ENCODE assay signal across 8 cellular contexts in the genomic region with DNA sequence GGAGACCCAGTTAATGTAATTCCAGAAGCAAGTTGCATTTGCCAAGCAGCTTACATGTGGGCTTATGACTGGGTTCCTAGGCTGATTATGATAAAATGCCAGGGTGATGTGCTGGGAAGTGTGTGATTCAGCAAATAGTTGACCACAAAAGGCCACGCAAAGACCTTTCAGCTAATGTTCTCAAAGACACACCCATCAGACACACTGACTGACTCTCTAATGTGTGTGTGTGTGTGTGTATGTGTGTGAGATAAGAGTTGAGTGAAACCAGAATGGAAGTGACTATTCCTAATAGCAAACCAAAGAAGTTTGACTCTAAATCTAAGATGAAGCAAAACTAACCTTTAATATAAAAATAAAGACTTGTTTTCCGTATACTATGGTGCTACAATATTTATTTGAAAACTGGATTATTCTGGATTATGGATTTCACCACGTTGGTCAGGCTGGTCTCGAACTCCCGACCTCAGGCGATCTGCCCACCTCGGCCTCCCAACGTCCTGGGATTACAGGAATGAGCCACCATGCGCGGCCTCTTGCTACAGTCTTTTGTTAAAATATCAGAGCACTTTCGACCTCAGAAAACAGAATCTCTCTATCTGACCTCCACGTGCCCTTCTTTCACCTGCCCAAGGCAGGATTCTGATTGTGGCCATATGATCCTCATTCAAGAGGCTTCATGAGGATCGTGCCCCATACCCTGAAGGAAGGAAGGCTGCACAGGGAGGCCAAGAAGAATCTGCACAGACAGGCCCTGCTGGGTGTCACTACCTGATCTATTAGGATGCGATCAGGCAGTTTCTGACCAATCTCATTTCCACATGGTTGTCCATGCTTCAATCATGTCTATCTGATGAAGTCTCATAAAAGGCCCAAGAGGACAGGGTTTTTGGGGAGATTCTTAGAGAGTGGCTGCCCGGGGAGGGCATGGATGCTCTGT.
DNase-seq lines count a peak whose midpoint lies in the region; ATAC-seq and TF ChIP-seq lines count a peak whose summit lies in the region.

No MANE protein-coding gene starts in this region.

- H3K36me3 Mint-ChIP-seq in CD4-positive, CD25-positive, alpha-beta regulatory T cell, result peaks cover 27% of the 10 kb centered on the region
- peaks cover 17% of the 10 kb centered on the region for H3K36me3 Mint-ChIP-seq in mesothelial cell of epicardium

- ATAC-seq in CD4-positive, CD25-positive, alpha-beta regulatory T cell (ENCODE audit: low read depth in 2 of 2), result no peak
- ATAC-seq in GM21786 (IDR thresholded peaks at IDR 0.05; ENCODE audit: unreplicated experiment), result no peak

- H3K27ac ChIP-seq in CD4-positive, CD25-positive, alpha-beta regulatory T cell (ENCODE audit: insufficient read depth, low read length, poor library complexity, severe bottlenecking), result no peak overlapping the region

- in situ Hi-C loops in astrocyte of the spinal cord (cut with HindIII; ENCODE audit: low sequenced_read_pairs), result no loop called here

- H3K4me3 ChIP-seq in CD4-positive, CD25-positive, alpha-beta regulatory T cell (ENCODE audit: low read depth, low read length), result no peak overlapping the region
- H3K4me3 ChIP-seq in astrocyte of the spinal cord (ENCODE audit: low read depth, low read length), result no peak overlapping the region

- H3K27me3 Mint-ChIP-seq in CD4-positive, CD25-positive, alpha-beta regulatory T cell, result no peaks in the 10 kb centered on the region
- no peaks in the 10 kb centered on the region for H3K27me3 Mint-ChIP-seq in mesothelial cell of epicardium (ENCODE audit: low read depth)

- H3K9me3 ChIP-seq in CD4-positive, CD25-positive, alpha-beta regulatory T cell (ENCODE audit: control insufficient read depth in 2 of 2, low read length in 2 of 2), result no peaks in the 10 kb centered on the region

- no peaks in the 10 kb centered on the region for H3K27me3 ChIP-seq in CD4-positive, CD25-positive, alpha-beta regulatory T cell (ENCODE audit: control insufficient read depth, insufficient read depth, low read length)

- no peaks in the 10 kb centered on the region for H3K4me1 ChIP-seq in CD4-positive, CD25-positive, alpha-beta regulatory T cell (ENCODE audit: control insufficient read depth, insufficient read depth, low read length, poor library complexity, severe bottlenecking)

- H3K4me1 Mint-ChIP-seq in CD4-positive, CD25-positive, alpha-beta regulatory T cell, result peaks cover 5 to 28% (median 19%) of the 10 kb centered on the region in 4 donors
- H3K4me1 Mint-ChIP-seq in mesothelial cell of epicardium, result peaks cover 18% of the 10 kb centered on the region

- H3K9me3 Mint-ChIP-seq in CD4-positive, CD25-positive, alpha-beta regulatory T cell, result no peaks in the 10 kb centered on the region
- no peaks in the 10 kb centered on the region for H3K9me3 Mint-ChIP-seq in mesothelial cell of epicardium

- peak overlapping the region in 2 of 3 donors; percentile 65 to 66 for H3K27ac Mint-ChIP-seq in CD4-positive, CD25-positive, alpha-beta regulatory T cell
- peak overlapping the region; percentile 71 for H3K27ac Mint-ChIP-seq in mesothelial cell of epicardium

- peaks cover 63% of the 10 kb centered on the region for H3K36me3 ChIP-seq in CD4-positive, CD25-positive, alpha-beta regulatory T cell (ENCODE audit: control insufficient read depth, insufficient read depth, low read length)

- no peak for TF ChIP-seq CTCF in astrocyte of the spinal cord (IDR thresholded peaks at IDR 0.05; ENCODE audit: low read depth, low read length)
- no peak for TF ChIP-seq CTCF in mesothelial cell of epicardium (IDR thresholded peaks at IDR 0.05; ENCODE audit: unreplicated experiment)

- DNase-seq in CD4-positive, CD25-positive, alpha-beta regulatory T cell, result no peak
- DNase-seq in HUDEP-2 (lab: John Stamatoyannopoulos, UW; ENCODE audit: unreplicated experiment in 76 of 76) (peak in 60 of 76 experiments; percentile 8 to 86 (median 45)), astrocyte of the spinal cord (ENCODE audit: low read depth, low spot score) (peak; percentile 99), mesothelial cell of epicardium (ENCODE audit: low spot score in 2 of 2, unreplicated experiment in 2 of 2) (no peak), NCI-H2171 (lab: John Stamatoyannopoulos, UW) (no peak), NCI-H2196 treated with DMSO at 0.1 percent for 48 hours (lab: John Stamatoyannopoulos, UW; ENCODE audit: unreplicated experiment) (no peak), ureter (ENCODE audit: low spot score) (no peak)

- peak overlapping the region in 1 of 4 donors; percentile 47 for H3K4me3 Mint-ChIP-seq in CD4-positive, CD25-positive, alpha-beta regulatory T cell
- no peak overlapping the region for H3K4me3 Mint-ChIP-seq in mesothelial cell of epicardium

Comparison
In these comparisons a context has a peak if more than half of its experiments do, and no peak if none do; other contexts are left out.
1. DNase-seq: peak in HUDEP-2 (60 of 76) and astrocyte of the spinal cord (single experiment); none in CD4-positive, CD25-positive, alpha-beta regulatory T cell (0 of 3), mesothelial cell of epicardium (0 of 2), NCI-H2171 (single experiment), NCI-H2196 treated with DMSO at 0.1 percent for 48 hours (single experiment) and ureter (single experiment).